In the genomic region with DNA sequence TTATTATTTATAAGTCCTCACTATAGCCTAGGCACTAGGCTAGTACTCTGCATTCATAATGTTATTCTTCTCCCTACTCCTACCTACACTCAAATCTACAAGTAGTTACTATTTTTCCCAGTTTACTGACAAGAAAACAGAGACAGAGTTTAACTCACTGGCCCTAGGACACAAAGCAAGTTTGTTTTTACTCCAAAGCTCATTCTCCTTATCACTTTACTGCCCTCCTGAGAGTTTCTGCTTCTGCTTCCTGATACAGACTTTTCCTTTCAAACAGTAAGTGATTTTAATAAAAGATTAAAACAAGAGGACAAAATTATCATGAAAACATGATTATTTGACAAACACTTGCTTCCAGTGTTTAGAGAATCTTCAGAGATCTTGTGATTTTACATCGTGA, we compare ENCODE assay signal across 27 cellular contexts.
"Had no signal": no experiment of that assay in that cellular context is flagged by ENCODE, and none has a peak within 500 bp of the region (broad histone marks: within the 10 kb centered on the region; RNA-seq: fewer than 3 reads in every experiment).

No MANE protein-coding gene starts in this region.

- H3K36me3 ChIP-seq: neutrophil, pancreas, stomach, thoracic aorta, thyroid gland, tibial nerve, upper lobe of right lung, uterus had no signal

- H3K27me3 Mint-ChIP-seq: naive B cell; natural killer cell treated with Interleukin-12 subunit alpha and Interleukin-12 subunit beta and Interleukin-15 and Interleukin-18, amount 100 ng/mL, for 72 hours; stimulated activated naive B cell treated with anti-CD40 and anti-IgM and Interleukin-4, amounts not matched to agents 10 μg/mL and 1 μg/mL and 100 μg/mL, for 72 hours; stimulated activated naive CD8-positive, alpha-beta T cell treated with anti-CD3 and anti-CD28 coated beads, Interleukin-15, Interleukin-2, amounts not matched to agents 100 ng/mL and 50 ng/mL, for 24 hours had no signal

- H3K4me1 ChIP-seq: pancreas, psoas muscle, stomach, thyroid gland, tibial nerve, upper lobe of right lung, uterus had no signal

- H3K27ac Mint-ChIP-seq: naive B cell; naive thymus-derived CD8-positive, alpha-beta T cell; natural killer cell treated with Interleukin-12 subunit alpha and Interleukin-12 subunit beta and Interleukin-15 and Interleukin-18, amount 100 ng/mL, for 72 hours; nephron progenitor cell; stimulated activated effector memory CD8-positive, alpha-beta T cell treated with anti-CD3 and anti-CD28 coated beads, Interleukin-12 subunit alpha, Interleukin-12 subunit beta, amount 100 ng/mL, for 72 hours; stimulated activated naive B cell treated with anti-CD40 and anti-IgM and Interleukin-4, amounts not matched to agents 10 μg/mL and 1 μg/mL and 100 μg/mL, for 72 hours; stimulated activated naive CD8-positive, alpha-beta T cell treated with anti-CD3 and anti-CD28 coated beads, Interleukin-15, Interleukin-2, amounts not matched to agents 100 ng/mL and 50 ng/mL, for 24 hours; type B pancreatic cell had no signal

- H3K4me1 Mint-ChIP-seq: naive B cell; naive thymus-derived CD8-positive, alpha-beta T cell; stimulated activated effector memory CD8-positive, alpha-beta T cell treated with anti-CD3 and anti-CD28 coated beads, Interleukin-12 subunit alpha, Interleukin-12 subunit beta, amount 100 ng/mL, for 72 hours; stimulated activated naive B cell treated with anti-CD40 and anti-IgM and Interleukin-4, amounts not matched to agents 10 μg/mL and 1 μg/mL and 100 μg/mL, for 72 hours had no signal

- H3K4me3 Mint-ChIP-seq: naive B cell; naive thymus-derived CD8-positive, alpha-beta T cell; natural killer cell treated with Interleukin-12 subunit alpha and Interleukin-12 subunit beta and Interleukin-15 and Interleukin-18, amount 100 ng/mL, for 72 hours; nephron progenitor cell; neural crest cell; stimulated activated effector memory CD8-positive, alpha-beta T cell treated with anti-CD3 and anti-CD28 coated beads, Interleukin-12 subunit alpha, Interleukin-12 subunit beta, amount 100 ng/mL, for 72 hours; stimulated activated naive B cell treated with anti-CD40 and anti-IgM and Interleukin-4, amounts not matched to agents 10 μg/mL and 1 μg/mL and 100 μg/mL, for 72 hours; stimulated activated naive CD8-positive, alpha-beta T cell treated with anti-CD3 and anti-CD28 coated beads, Interleukin-15, Interleukin-2, amounts not matched to agents 100 ng/mL and 50 ng/mL, for 24 hours; type B pancreatic cell had no signal

- DNase-seq: naive B cell; naive thymus-derived CD8-positive, alpha-beta T cell; nephron progenitor cell; nucleus accumbens; pancreas; psoas muscle; right cardiac atrium; stimulated activated CD4-positive, alpha-beta T cell treated with anti-CD3 and anti-CD28 coated beads, Interleukin-15, amount 100 ng/mL, for 24 hours; stimulated activated CD4-positive, alpha-beta T cell treated with anti-CD3 and anti-CD28 coated beads, Interleukin-2, amount 100 ng/mL, for 24 hours; stimulated activated CD4-positive, alpha-beta T cell treated with anti-CD3 and anti-CD28 coated beads, Interleukin-2, amount 100 ng/mL, for 48 hours; stimulated activated CD4-positive, alpha-beta T cell treated with anti-CD3 and anti-CD28 coated beads, Interleukin-4, amount 100 ng/mL, for 24 hours; stimulated activated naive B cell treated with anti-CD40 and anti-IgM and Interleukin-4, amounts not matched to agents 10 μg/mL and 1 μg/mL and 100 μg/mL, for 72 hours; stimulated activated naive CD4-positive, alpha-beta T cell treated with Interleukin-2 at 50 U/mL for 16 hours; stomach; thyroid gland; upper lobe of right lung; uterus had no signal

- H3K27ac ChIP-seq: neutrophil, pancreas, psoas muscle, skin epidermis, stomach, thoracic aorta, thyroid gland, tibial nerve, upper lobe of right lung, uterus had no signal

- H3K4me3 ChIP-seq: pancreas, psoas muscle, skin epidermis, stomach, thoracic aorta, thyroid gland, tibial nerve, upper lobe of right lung, uterus had no signal

- ATAC-seq: naive thymus-derived CD8-positive, alpha-beta T cell; natural killer cell treated with Interleukin-12 subunit alpha and Interleukin-12 subunit beta and Interleukin-15 and Interleukin-18, amount 100 ng/mL, for 72 hours; pancreas; psoas muscle; right cardiac atrium; sciatic nerve; stimulated activated effector memory CD8-positive, alpha-beta T cell treated with anti-CD3 and anti-CD28 coated beads, Interleukin-12 subunit alpha, Interleukin-12 subunit beta, amount 100 ng/mL, for 72 hours; stimulated activated naive B cell treated with anti-CD40 and anti-IgM and Interleukin-4, amounts not matched to agents 10 μg/mL and 1 μg/mL and 100 μg/mL, for 72 hours; upper lobe of right lung had no signal

- H3K36me3 Mint-ChIP-seq: naive B cell; naive thymus-derived CD8-positive, alpha-beta T cell; stimulated activated effector memory CD8-positive, alpha-beta T cell treated with anti-CD3 and anti-CD28 coated beads, Interleukin-12 subunit alpha, Interleukin-12 subunit beta, amount 100 ng/mL, for 72 hours; stimulated activated naive B cell treated with anti-CD40 and anti-IgM and Interleukin-4, amounts not matched to agents 10 μg/mL and 1 μg/mL and 100 μg/mL, for 72 hours; type B pancreatic cell had no signal

- FAIRE-seq: pancreas had no signal

- H3K9me3 ChIP-seq: neutrophil, pancreas, thyroid gland, upper lobe of right lung, uterus had no signal

- H3K27me3 ChIP-seq: neutrophil, pancreas, stomach, thyroid gland, tibial nerve, upper lobe of right lung, uterus had no signal
